In the genomic region with DNA sequence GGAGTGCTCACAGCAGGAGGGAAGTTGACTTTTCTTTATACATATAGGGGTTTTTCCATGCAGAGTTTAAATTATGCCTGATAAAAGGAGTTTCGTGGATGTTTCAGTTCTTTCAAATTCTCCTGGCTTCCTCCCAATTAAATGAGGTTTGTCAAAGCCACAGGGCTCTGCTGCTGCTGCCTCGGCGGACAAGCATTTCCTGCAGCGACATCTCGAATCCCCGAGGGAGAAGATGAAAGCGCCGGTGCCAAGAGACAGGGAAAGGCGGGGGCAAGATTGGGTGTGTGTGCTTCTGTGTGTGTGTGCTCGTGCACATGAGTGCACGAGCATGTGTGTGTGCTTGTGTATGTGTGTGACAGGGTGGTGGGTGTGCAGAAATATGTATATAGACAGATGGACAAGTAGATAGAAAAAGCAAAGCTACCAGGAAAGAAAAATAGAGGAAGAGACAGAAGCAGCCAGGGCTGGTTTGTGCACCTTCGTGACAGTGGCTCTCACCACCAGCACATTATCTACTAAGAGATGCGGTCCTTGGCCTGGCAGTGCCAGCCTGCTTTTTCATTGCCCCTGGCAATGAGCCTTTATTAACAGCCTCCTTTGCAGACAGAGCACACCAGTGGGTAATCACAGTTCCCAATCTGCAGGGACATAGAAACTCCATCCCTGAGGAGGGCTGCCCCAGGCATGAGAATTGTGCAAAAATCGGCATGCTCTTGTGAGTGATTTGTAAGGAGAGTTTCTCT, we compare ENCODE assay signal across 1 cellular context.
TF ChIP-seq lines count a peak whose summit lies in the region.

No MANE protein-coding gene starts in this region.

TF ChIP-seq in GM23338, 12 proteins besides CTCF, POLR2A, EP300 and RAD21 (continued from another document):
- no peak for TF ChIP-seq ZNF462 (CRISPR knock-in tag; IDR thresholded peaks at IDR 0.05)
- no peak for TF ChIP-seq JUNB (IDR thresholded peaks at IDR 0.05; ENCODE audit: unreplicated experiment)
- TF ChIP-seq POLR2AphosphoS5 (IDR thresholded peaks at IDR 0.05; ENCODE audit: low read depth) = no peak
- TF ChIP-seq ETS1 (IDR thresholded peaks at IDR 0.05) = no peak
TF ChIP-seq in GM23338: peak in this region for 0.
